Comparison of ENCODE assay signal across 20 cellular contexts in the genomic region with DNA sequence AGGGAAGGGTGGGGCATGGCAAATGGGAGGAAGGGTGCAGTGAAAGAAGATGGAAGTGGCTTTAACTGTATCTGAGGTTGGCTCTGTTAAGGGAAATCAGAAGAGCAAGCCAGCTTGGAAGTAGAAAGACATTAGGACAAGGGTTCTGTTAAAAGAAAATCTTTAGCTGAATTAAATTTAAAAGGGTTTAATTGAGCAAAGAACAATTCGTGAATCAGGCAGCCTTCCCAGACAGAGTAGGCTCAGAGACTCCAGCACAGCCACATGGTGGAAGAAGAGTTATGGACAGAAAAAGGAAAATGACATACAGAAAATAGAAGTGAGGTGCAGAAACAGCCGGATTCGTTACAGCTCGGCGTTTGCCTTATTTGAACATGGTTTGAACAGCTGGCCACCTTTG. TPM values are rescaled to one million over a fixed set of nuclear protein-coding genes. Genes with fewer than 3 reads are reported as not detected.
"Had no signal": no experiment of that assay in that cellular context is flagged by ENCODE, and none has a peak within 500 bp of the region (broad histone marks: within the 10 kb centered on the region; RNA-seq: fewer than 3 reads in every experiment).

No MANE protein-coding gene starts in this region.

- H3K27ac ChIP-seq: cardiac muscle cell, foreskin keratinocyte, pancreas, upper lobe of left lung had no signal

- H3K27me3 ChIP-seq: cardiac muscle cell, foreskin keratinocyte, pancreas, upper lobe of left lung had no signal

- H3K36me3 ChIP-seq: cardiac muscle cell, pancreas, upper lobe of left lung had no signal

- H3K9me3 ChIP-seq: pancreas, upper lobe of left lung had no signal

- ATAC-seq: activated CD4-positive, CD25-positive, alpha-beta regulatory T cell treated with anti-CD3 and anti-CD28 coated beads, Interleukin-2, amount 50 U/mL, for 24 hours; activated T-cell treated with anti-CD3 and anti-CD28 coated beads, Interleukin-2, amount 50 U/mL, for 72 hours; foreskin keratinocyte; left ventricle myocardium superior; pancreas; right cardiac atrium; stimulated activated naive B cell treated with anti-CD40 and anti-IgM and Interleukin-4, amounts not matched to agents 10 μg/mL and 1 μg/mL and 100 μg/mL, for 72 hours had no signal

- DNase-seq: activated CD4-positive, alpha-beta memory T cell treated with anti-CD3 and anti-CD28 coated beads, Interleukin-2, amount 10 ng/mL, durations not matched to agents 7 days and 5 days; activated CD4-positive, alpha-beta T cell treated with anti-CD3 and anti-CD28 coated beads, Interleukin-2, amount 10 ng/mL, durations not matched to agents 24 days and 14 days; activated effector memory CD4-positive, alpha-beta T cell treated with Interleukin-2 at 50 U/mL for 16 hours; activated naive CD4-positive, alpha-beta T cell treated with anti-CD3 and anti-CD28 coated beads for 36 hours; activated T-cell treated with anti-CD3 and anti-CD28 coated beads, Interleukin-2, amount 50 U/mL, for 72 hours; effector CD8-positive, alpha-beta T cell; erythroblast; foreskin keratinocyte; left ventricle myocardium superior; nephron progenitor cell; pancreas; right cardiac atrium; stimulated activated CD4-positive, alpha-beta T cell treated with anti-CD3 and anti-CD28 coated beads, Interleukin-2, amount 100 ng/mL, for 48 hours; stimulated activated CD8-positive, alpha-beta memory T cell treated with anti-CD3 and anti-CD28 coated beads, Interleukin-4, amount 100 ng/mL, for 48 hours; stimulated activated naive B cell treated with anti-CD40 and anti-IgM and Interleukin-4, amounts not matched to agents 10 μg/mL and 1 μg/mL and 100 μg/mL, for 72 hours; upper lobe of left lung had no signal

- FAIRE-seq: pancreas had no signal

- H3K4me3 ChIP-seq: cardiac muscle cell, pancreas, upper lobe of left lung had no signal

- H3K4me1 ChIP-seq: foreskin keratinocyte had no signal

RNA-seq across cellular contexts. Expression of a gene that starts 42.0 kb away (rescaled TPM):
- total RNA-seq: activated CD4-positive, alpha-beta memory T cell treated with anti-CD3 and anti-CD28 coated beads, Interleukin-2, amount 10 ng/mL, durations not matched to agents 7 days and 5 days; activated CD4-positive, alpha-beta T cell treated with anti-CD3 and anti-CD28 coated beads, Interleukin-2, amount 10 ng/mL, durations not matched to agents 24 days and 14 days; activated naive CD4-positive, alpha-beta T cell treated with anti-CD3 and anti-CD28 coated beads for 36 hours; activated T-cell treated with anti-CD3 and anti-CD28 coated beads, Interleukin-2, amount 50 U/mL, for 72 hours; mononuclear cell; T-helper 2 cell treated with Interferon-gamma antibody and Interleukin-4, amounts not matched to agents 100 ng/mL and 5 ng/mL, for 36 hours had no signal
